Comparison of ENCODE assay signal across 18 cellular contexts in genomic region chr1:218537131-218537904, GRCh38.
DNase-seq lines count a peak whose midpoint lies in the region; ATAC-seq, FAIRE-seq and TF ChIP-seq lines count a peak whose summit lies in the region.
"Had no signal": no experiment of that assay in that cellular context is flagged by ENCODE, and none has a peak within 500 bp of the region (broad histone marks: within the 10 kb centered on the region; RNA-seq: fewer than 3 reads in every experiment).

No MANE protein-coding gene starts in this region.

- H3K27me3 ChIP-seq in astrocyte (ENCODE audit: insufficient read depth, low read length), result no peaks in the 10 kb centered on the region
- H3K27me3 ChIP-seq: pancreas had no signal

- H3K4me3 Mint-ChIP-seq in astrocyte (ENCODE audit: unreplicated experiment) (no peak overlapping the region), type B pancreatic cell (no peak overlapping the region), CD14-positive monocyte (no peak overlapping the region)

- H2AFZ ChIP-seq in astrocyte (ENCODE audit: low read depth, low read length), result no peak overlapping the region

- no peak for TF ChIP-seq CTCF in astrocyte (IDR thresholded peaks at IDR 0.05; ENCODE audit: insufficient read depth, low read depth, low read length)
- no peak for TF ChIP-seq CTCF in type B pancreatic cell (conservative IDR thresholded peaks at IDR 0.05)
- TF ChIP-seq CTCF in CD14-positive monocyte (IDR thresholded peaks at IDR 0.05), result no peak

- H3K27me3 Mint-ChIP-seq in astrocyte (ENCODE audit: low read depth, unreplicated experiment) (no peaks in the 10 kb centered on the region), type B pancreatic cell (no peaks in the 10 kb centered on the region), CD14-positive monocyte (ENCODE audit: low read depth in 3 of 3) (peaks cover 0 to 2% (median 1%) of the 10 kb centered on the region in 3 donors)

- H3K27ac Mint-ChIP-seq in astrocyte (ENCODE audit: unreplicated experiment), result no peak overlapping the region
- no peak overlapping the region for H3K27ac Mint-ChIP-seq in type B pancreatic cell
- H3K27ac Mint-ChIP-seq in CD14-positive monocyte, result no peak overlapping the region

- DNase-seq in GM03348 (ENCODE audit: low spot score) (peak; percentile 77), astrocyte (ENCODE audit: low read depth) (peak; percentile 67), fibroblast of the conjunctiva (ENCODE audit: low read depth) (peak; percentile 24), stromal cell of bone marrow (ENCODE audit: low read depth) (peak; percentile 32), type B pancreatic cell (ENCODE audit: extremely low spot score, unreplicated experiment) (no peak), CD14-positive monocyte (ENCODE audit: low spot score) (no peak), posterior vena cava (ENCODE audit: low spot score) (no peak)
- DNase-seq: activated CD4-positive, alpha-beta T cell treated with anti-CD3 and anti-CD28 coated beads, Interleukin-2, amount 50 U/mL, for 48 hours; amniotic stem cell; dermis blood vessel endothelial cell; GDM1; MM.1S; pancreas; stimulated activated CD4-positive, alpha-beta T cell treated with anti-CD3 and anti-CD28 coated beads, Interleukin-15, amount 100 ng/mL, for 24 hours had no signal

- H3K36me3 ChIP-seq in astrocyte (ENCODE audit: insufficient read depth, low read length), result no peaks in the 10 kb centered on the region
- H3K36me3 ChIP-seq: pancreas, thoracic aorta had no signal

- H3K4me3 ChIP-seq in astrocyte (ENCODE audit: insufficient read depth, low read depth, low read length), result no peak overlapping the region
- H3K4me3 ChIP-seq: pancreas, thoracic aorta had no signal

- no peak overlapping the region for H3K4me2 ChIP-seq in astrocyte (ENCODE audit: low read length)

- FAIRE-seq in astrocyte (lab: Jason Lieb, UNC), result peak; percentile 29
- FAIRE-seq: GM19239, islet of Langerhans, pancreas had no signal

- H3K9me3 Mint-ChIP-seq in astrocyte (ENCODE audit: unreplicated experiment) (peaks cover 1% of the 10 kb centered on the region), type B pancreatic cell (peaks cover 8% of the 10 kb centered on the region), CD14-positive monocyte (peaks cover 0 to 4% (median 0%) of the 10 kb centered on the region in 7 donors)

- no peaks in the 10 kb centered on the region for H4K20me1 ChIP-seq in astrocyte (ENCODE audit: insufficient read depth, low read length)

- H3K4me1 Mint-ChIP-seq in astrocyte (ENCODE audit: low read depth, unreplicated experiment) (no peaks in the 10 kb centered on the region), type B pancreatic cell (ENCODE audit: unreplicated experiment) (peaks cover 7% of the 10 kb centered on the region), CD14-positive monocyte (no peaks in the 10 kb centered on the region)

- ATAC-seq in HG03045 (IDR thresholded peaks at IDR 0.05; ENCODE audit: unreplicated experiment), result no peak
- ATAC-seq: pancreas had no signal

- intact Hi-C loops in CD14-positive monocyte (cut with micrococcal nuclease) (no loop called here), posterior vena cava (cut with DNase I) (no loop called here)

- H3K9me3 ChIP-seq in astrocyte (ENCODE audit: insufficient read depth, low read depth, low read length), result no peaks in the 10 kb centered on the region
- H3K9me3 ChIP-seq: pancreas, thoracic aorta had no signal

- H3K4me1 ChIP-seq in astrocyte (ENCODE audit: insufficient read depth, low read length), result no peaks in the 10 kb centered on the region
- H3K4me1 ChIP-seq: pancreas had no signal

- no peaks in the 10 kb centered on the region for H3K79me2 ChIP-seq in astrocyte (ENCODE audit: insufficient read depth, low read length)

- no peaks in the 10 kb centered on the region for H3K36me3 Mint-ChIP-seq in astrocyte (ENCODE audit: low read depth, unreplicated experiment)
- no peaks in the 10 kb centered on the region for H3K36me3 Mint-ChIP-seq in type B pancreatic cell
- no peaks in the 10 kb centered on the region for H3K36me3 Mint-ChIP-seq in CD14-positive monocyte

- no peak overlapping the region for H3K27ac ChIP-seq in astrocyte (ENCODE audit: low read depth, low read length)
- H3K27ac ChIP-seq: pancreas, thoracic aorta had no signal

- H3K9ac ChIP-seq in astrocyte (ENCODE audit: low read length), result no peak overlapping the region

Comparison
In these comparisons a context has a peak if more than half of its experiments do, and no peak if none do; other contexts are left out.
1. DNase-seq: peak in GM03348 (single experiment), astrocyte (single experiment), fibroblast of the conjunctiva (single experiment) and stromal cell of bone marrow (single experiment); none in type B pancreatic cell (single experiment), CD14-positive monocyte (single experiment) and posterior vena cava (single experiment).